ENCODE assay signal across 1 cellular context in the genomic region with DNA sequence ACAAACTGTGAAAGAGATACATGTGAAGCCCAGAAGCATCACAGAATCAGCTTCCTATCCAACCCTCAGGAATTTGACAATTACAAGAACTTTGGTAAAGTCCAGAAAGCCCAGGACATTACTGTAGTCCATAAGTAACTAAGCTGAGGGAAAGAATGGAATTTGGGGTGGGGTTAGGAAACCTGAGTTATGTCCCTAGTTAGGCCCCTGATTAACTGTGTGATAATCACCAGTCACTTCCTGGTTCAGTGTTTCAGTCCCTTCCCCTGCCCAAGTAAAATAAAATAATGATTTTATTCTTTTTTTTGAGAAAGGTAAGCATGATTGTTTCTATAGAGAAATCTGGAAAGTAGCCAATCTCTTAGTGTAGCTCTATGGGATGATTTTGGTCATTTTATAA. TPM values are rescaled to one million over a fixed set of nuclear protein-coding genes. Genes with fewer than 3 reads are reported as not detected.
"Had no signal": no experiment of that assay in that cellular context is flagged by ENCODE, and none has a peak within 500 bp of the region (broad histone marks: within the 10 kb centered on the region; RNA-seq: fewer than 3 reads in every experiment).

No MANE protein-coding gene starts in this region.

RNA-seq across cellular contexts. Expression of a gene that starts 57.8 kb away (rescaled TPM):
- total RNA-seq: foreskin keratinocyte had no signal
- polyA plus RNA-seq: foreskin keratinocyte had no signal
